21 cellular contexts compared by ENCODE assay signal in genomic region chr7:135879238-135879637, GRCh38.
DNase-seq lines count a peak whose midpoint lies in the region; ATAC-seq and TF ChIP-seq lines count a peak whose summit lies in the region.
"Had no signal": no experiment of that assay in that cellular context is flagged by ENCODE, and none has a peak within 500 bp of the region (broad histone marks: within the 10 kb centered on the region; RNA-seq: fewer than 3 reads in every experiment).

No MANE protein-coding gene starts in this region.

- H3K9ac ChIP-seq in adipocyte (ENCODE audit: low read length), result no peak overlapping the region

- H3K27me3 Mint-ChIP-seq in HFFc6 (ENCODE audit: insufficient read depth), result peaks cover 7% of the 10 kb centered on the region

- no peak overlapping the region for H3K27ac Mint-ChIP-seq in HFFc6
- H3K27ac Mint-ChIP-seq: activated naive CD8-positive, alpha-beta T cell treated with anti-CD3 and anti-CD28 coated beads, Interleukin-2, amount 50 U/mL, for 24 hours; H9 had no signal

- no peaks in the 10 kb centered on the region for H3K9me3 Mint-ChIP-seq in HFFc6
- H3K9me3 Mint-ChIP-seq: activated naive CD8-positive, alpha-beta T cell treated with anti-CD3 and anti-CD28 coated beads, Interleukin-2, amount 50 U/mL, for 24 hours; H9 had no signal

- TF ChIP-seq CTCF in HFFc6 (IDR thresholded peaks at IDR 0.05) (no peak), gastroesophageal sphincter (IDR thresholded peaks at IDR 0.05) (no peak)

- H3K36me3 ChIP-seq in adipocyte (ENCODE audit: control insufficient read depth, insufficient read depth, low read length, severe bottlenecking) (no peaks in the 10 kb centered on the region), gastroesophageal sphincter (no peaks in the 10 kb centered on the region)

- H3K27ac ChIP-seq in gastroesophageal sphincter, result no peak overlapping the region
- H3K27ac ChIP-seq: testis had no signal

- H3K9me3 ChIP-seq in adipocyte (ENCODE audit: control insufficient read depth, low read length), result no peaks in the 10 kb centered on the region
- no peaks in the 10 kb centered on the region for H3K9me3 ChIP-seq in gastroesophageal sphincter
- H3K9me3 ChIP-seq: testis had no signal

- H3K27me3 ChIP-seq in adipocyte (replicated peaks; ENCODE audit: control insufficient read depth, insufficient read depth, low read length) (peaks cover 3% of the 10 kb centered on the region), gastroesophageal sphincter (no peaks in the 10 kb centered on the region)
- H3K27me3 ChIP-seq: testis had no signal

- DNase-seq in HFFc6, result peak; percentile 3
- DNase-seq in adipocyte (ENCODE audit: low read depth), result peak; percentile 41
- DNase-seq in fibroblast of peridontal ligament (ENCODE audit: extremely low read depth), result peak; percentile 14
- DNase-seq in renal cortical epithelial cell (ENCODE audit: low read depth), result peak; percentile 57
- no peak for DNase-seq in NCI-H1930 (lab: John Stamatoyannopoulos, UW)
- DNase-seq: activated CD4-positive, alpha-beta T cell treated with anti-CD3 and anti-CD28 coated beads, Interleukin-2, amount 50 U/mL, for 48 hours; activated naive CD8-positive, alpha-beta T cell treated with anti-CD3 and anti-CD28 coated beads, Interleukin-2, amount 50 U/mL, for 24 hours; activated T-cell treated with anti-CD3 and anti-CD28 coated beads, Interleukin-2, amount 50 U/mL, for 48 hours; DMS 273 treated with DMSO at 0.1 percent for 48 hours; H9; MV-4-11; NCI-H2029 treated with DMSO at 0.1 percent for 48 hours; NCI-H526 treated with DMSO at 0.1 percent for 48 hours; occipital lobe; OCI-M1; stimulated activated CD4-positive, alpha-beta T cell treated with anti-CD3 and anti-CD28 coated beads, Interleukin-4, amount 100 ng/mL, for 4 hours; testis had no signal

- H3K4me1 ChIP-seq in adipocyte (ENCODE audit: control insufficient read depth, insufficient read depth, low read length) (peaks cover 24% of the 10 kb centered on the region), gastroesophageal sphincter (no peaks in the 10 kb centered on the region)
- H3K4me1 ChIP-seq: testis had no signal

- TF ChIP-seq POLR2A in gastroesophageal sphincter (IDR thresholded peaks at IDR 0.05), result no peak

- H3K4me3 ChIP-seq in adipocyte (ENCODE audit: low read length), result no peak overlapping the region
- H3K4me3 ChIP-seq in gastroesophageal sphincter, result no peak overlapping the region
- H3K4me3 ChIP-seq: testis had no signal

- H3K4me3 Mint-ChIP-seq in HFFc6, result no peak overlapping the region
- H3K4me3 Mint-ChIP-seq: activated naive CD8-positive, alpha-beta T cell treated with anti-CD3 and anti-CD28 coated beads, Interleukin-2, amount 50 U/mL, for 24 hours; H9 had no signal

- ATAC-seq in HG03460 (IDR thresholded peaks at IDR 0.05; ENCODE audit: unreplicated experiment) (no peak), gastroesophageal sphincter (no peak), HG03571 (IDR thresholded peaks at IDR 0.05; ENCODE audit: unreplicated experiment) (no peak)
- ATAC-seq: activated naive CD8-positive, alpha-beta T cell treated with anti-CD3 and anti-CD28 coated beads, Interleukin-2, amount 50 U/mL, for 24 hours; HepG2 had no signal

- peaks cover 11% of the 10 kb centered on the region; the same call in 1 of the 2 replicates for H3K4me1 Mint-ChIP-seq in HFFc6 (ENCODE audit: low read depth)
- H3K4me1 Mint-ChIP-seq: activated naive CD8-positive, alpha-beta T cell treated with anti-CD3 and anti-CD28 coated beads, Interleukin-2, amount 50 U/mL, for 24 hours; H9 had no signal

- TF ChIP-seq EP300 in gastroesophageal sphincter (IDR thresholded peaks at IDR 0.05), result no peak

- no peaks in the 10 kb centered on the region for H3K36me3 Mint-ChIP-seq in HFFc6 (ENCODE audit: low read depth)

Comparison
In these comparisons a context has a peak if more than half of its experiments do, and no peak if none do; other contexts are left out.
1. DNase-seq: peak in HFFc6 (single experiment), adipocyte (single experiment), fibroblast of peridontal ligament (single experiment) and renal cortical epithelial cell (single experiment); none in NCI-H1930 (0 of 2).